8 cellular contexts compared by ENCODE assay signal in the genomic region with DNA sequence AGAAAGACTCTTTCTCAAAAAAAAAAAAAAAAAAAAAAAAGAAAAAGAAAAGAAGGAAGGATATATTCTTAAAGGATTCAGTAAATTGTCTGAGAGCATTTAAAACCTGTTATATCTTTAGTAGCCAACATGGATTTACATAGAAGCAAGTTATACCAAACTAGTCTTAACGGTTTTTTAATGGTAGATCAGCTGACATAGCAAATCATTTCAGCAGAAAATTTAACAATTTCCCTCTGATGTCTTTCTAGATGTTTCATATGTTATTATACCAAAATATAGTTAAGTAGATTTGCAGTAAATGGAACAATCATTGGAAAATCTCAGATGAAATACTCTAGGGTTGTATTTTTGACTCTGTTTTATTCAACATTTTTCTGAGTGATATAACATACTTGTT.
"Had no signal": no experiment of that assay in that cellular context is flagged by ENCODE, and none has a peak within 500 bp of the region (broad histone marks: within the 10 kb centered on the region; RNA-seq: fewer than 3 reads in every experiment).

No MANE protein-coding gene starts in this region.

- H3K27ac Mint-ChIP-seq: GM23338, H9 had no signal

- H3K4me3 Mint-ChIP-seq: GM23338, H9 had no signal

- FAIRE-seq: H1 had no signal

- H3K4me1 Mint-ChIP-seq: GM23338, H9 had no signal

- H3K4me2 ChIP-seq: GM23338, KMS-11 had no signal

- H3K4me3 ChIP-seq: GM23338 had no signal

- ATAC-seq: GM23338 had no signal

- H3K9ac ChIP-seq: KMS-11 had no signal

- H2AFZ ChIP-seq: GM23338 had no signal

- DNase-seq: H9, HCEC 1CT, IMR-90, KBM-7 had no signal

- H3K27ac ChIP-seq: HL-60, KMS-11 had no signal
